Comparison of ENCODE assay signal across 8 cellular contexts in the genomic region with DNA sequence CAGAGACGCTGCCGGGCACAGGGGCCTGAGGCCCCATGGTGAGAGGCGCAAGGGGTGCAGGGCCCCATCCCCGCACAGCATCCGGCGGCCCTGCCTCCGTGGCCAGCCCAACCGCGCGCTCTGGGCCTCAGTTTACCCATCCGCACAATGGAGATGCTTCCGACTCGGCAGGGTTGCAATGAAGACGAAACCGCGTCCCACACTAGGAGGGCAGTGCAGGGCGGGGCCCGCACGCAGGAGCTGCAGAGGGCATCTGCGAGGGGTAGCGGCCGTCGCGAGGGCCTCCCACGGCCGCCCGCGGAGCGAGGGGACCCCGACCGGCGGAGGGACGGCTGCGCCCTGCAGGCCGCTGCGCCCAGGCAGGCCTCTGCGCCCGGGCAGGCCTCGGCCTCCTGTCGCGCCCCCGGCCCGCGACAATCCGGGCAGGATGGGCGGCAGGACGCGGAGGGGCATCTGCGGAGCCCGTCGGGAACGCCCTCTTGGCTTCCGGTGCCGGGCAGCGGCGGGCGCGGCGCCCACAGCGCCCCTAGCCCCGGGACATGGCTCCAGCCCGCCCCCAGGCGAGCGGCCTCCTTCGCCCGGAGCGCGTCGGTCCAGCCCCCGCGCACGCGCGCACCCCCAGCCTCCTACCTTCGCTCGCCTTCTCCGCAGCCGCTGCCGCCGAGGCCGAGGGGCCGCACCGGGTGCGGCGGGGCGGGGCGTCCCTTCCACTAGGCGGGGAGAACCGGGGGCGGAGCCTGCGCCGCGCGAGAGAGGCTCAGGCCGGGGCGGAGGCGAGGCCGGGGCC. TPM values are rescaled to one million over a fixed set of nuclear protein-coding genes. Genes with fewer than 3 reads are reported as not detected.
A peak's percentile ranks its signal among the peaks of the same experiment; 100 is the strongest.
DNase-seq lines count a peak whose midpoint lies in the region; ATAC-seq and TF ChIP-seq lines count a peak whose summit lies in the region.

No MANE protein-coding gene starts in this region.

- peak overlapping the region; percentile 95 for H2AK5ac ChIP-seq in trophoblast cell (ENCODE audit: low read length)

- H3K4me1 ChIP-seq in cardiac muscle cell (ENCODE audit: low read depth), result no peaks in the 10 kb centered on the region
- peaks cover 0 to 3% of the 10 kb centered on the region in 2 experiments for H3K4me1 ChIP-seq in trophoblast cell (ENCODE audit: control insufficient read depth in 1 of 2, insufficient read depth in 2 of 2, low read length in 2 of 2)
- peaks cover 0 to 17% (median 10%) of the 10 kb centered on the region in 4 donors for H3K4me1 ChIP-seq in tibial artery

- H3K79me2 ChIP-seq in trophoblast cell (ENCODE audit: control insufficient read depth, insufficient read depth, low read length, poor library complexity), result peaks cover 8% of the 10 kb centered on the region

- H2AFZ ChIP-seq in trophoblast cell (ENCODE audit: insufficient read depth, low read length, poor library complexity), result peak overlapping the region; percentile 47

- H3K4ac ChIP-seq in trophoblast cell (ENCODE audit: low read depth, low read length), result peak overlapping the region; percentile 8

- H4K12ac ChIP-seq in trophoblast cell (ENCODE audit: low read depth, low read length), result peak overlapping the region; percentile 65

- H3K23ac ChIP-seq in trophoblast cell (ENCODE audit: low read length), result no peak overlapping the region

- WGBS in trophoblast cell (ENCODE audit: extremely low coverage, insufficient coverage, insufficient read length), result no CpG with 5 or more reads among the region's 98 CpGs

- H3K4me1 Mint-ChIP-seq in activated naive CD8-positive, alpha-beta T cell treated with anti-CD3 and anti-CD28 coated beads for 36 hours, result peaks cover 11% of the 10 kb centered on the region

- H3K27me3 ChIP-seq in cardiac muscle cell (no peaks in the 10 kb centered on the region), trophoblast cell (ENCODE audit: insufficient read depth, low read length) (no peaks in the 10 kb centered on the region), tibial artery (no peaks in the 10 kb centered on the region)

- H2BK120ac ChIP-seq in trophoblast cell (ENCODE audit: insufficient read depth, low read length, poor library complexity), result peak overlapping the region; percentile 85

- H4K8ac ChIP-seq in trophoblast cell (ENCODE audit: low read depth, low read length), result peak overlapping the region; percentile 71

- ATAC-seq in HG02623 (IDR thresholded peaks at IDR 0.05; ENCODE audit: unreplicated experiment), result peak; percentile 71

- peak; percentile 96 for DNase-seq in GM10248 (ENCODE audit: extremely low spot score)
- peak; percentile 93 for DNase-seq in NCI-H128 (lab: John Stamatoyannopoulos, UW; ENCODE audit: unreplicated experiment)
- peak; percentile 72 for DNase-seq in SKM-1 treated with dmso at 0.1 percent for 144 hours (lab: John Stamatoyannopoulos, UW; ENCODE audit: unreplicated experiment)
- DNase-seq in activated naive CD8-positive, alpha-beta T cell treated with anti-CD3 and anti-CD28 coated beads for 36 hours, result peak; percentile 88
- peak; percentile 93 to 97 for DNase-seq in cardiac muscle cell (ENCODE audit: low read depth in 1 of 2, low spot score in 1 of 2)
- peak; percentile 83 to 92 for DNase-seq in trophoblast cell
- DNase-seq in tibial artery, result peak; percentile 89 to 92

- TF ChIP-seq CTCF in GM10248 (IDR thresholded peaks at IDR 0.05; ENCODE audit: control extremely low read depth, extremely low read depth, low read depth, missing control alignments), result peak; percentile 22
- TF ChIP-seq CTCF in cardiac muscle cell (IDR thresholded peaks at IDR 0.05; ENCODE audit: low read depth, low read length), result no peak
- TF ChIP-seq CTCF in tibial artery (IDR thresholded peaks at IDR 0.05), result no peak

- no peaks in the 10 kb centered on the region for H3K9me3 Mint-ChIP-seq in activated naive CD8-positive, alpha-beta T cell treated with anti-CD3 and anti-CD28 coated beads for 36 hours

- CTCF ChIA-PET in GM10248 (lab: Yijun Ruan, JAX), result no interaction called here

- peaks cover 10% of the 10 kb centered on the region for H3K79me1 ChIP-seq in trophoblast cell (ENCODE audit: low read length)

- peak overlapping the region; percentile 88 for H4K91ac ChIP-seq in trophoblast cell (ENCODE audit: low read depth, low read length)

- peak overlapping the region; percentile 41 for H3K14ac ChIP-seq in trophoblast cell (ENCODE audit: low read length)

- H3K4me3 Mint-ChIP-seq in activated naive CD8-positive, alpha-beta T cell treated with anti-CD3 and anti-CD28 coated beads for 36 hours, result peak overlapping the region; percentile 77

- no peaks in the 10 kb centered on the region for H3K27me3 Mint-ChIP-seq in activated naive CD8-positive, alpha-beta T cell treated with anti-CD3 and anti-CD28 coated beads for 36 hours

- no peak overlapping the region for H3K27ac Mint-ChIP-seq in activated naive CD8-positive, alpha-beta T cell treated with anti-CD3 and anti-CD28 coated beads for 36 hours

- intact Hi-C loops in tibial artery (cut with DNase I; ENCODE audit: low total_unique reads), result no loop called here

- peak overlapping the region; percentile 10 for H3K27ac ChIP-seq in cardiac muscle cell
- no peak overlapping the region for H3K27ac ChIP-seq in trophoblast cell (ENCODE audit: low read depth, low read length)
- peak overlapping the region; percentile 82 to 85 for H3K27ac ChIP-seq in tibial artery

- H3K36me3 Mint-ChIP-seq in activated naive CD8-positive, alpha-beta T cell treated with anti-CD3 and anti-CD28 coated beads for 36 hours, result no peaks in the 10 kb centered on the region

- no peak overlapping the region for H2BK12ac ChIP-seq in trophoblast cell (ENCODE audit: low read length)

- H3K9ac ChIP-seq in trophoblast cell (ENCODE audit: low read length), result peak overlapping the region; percentile 77

- H3K18ac ChIP-seq in trophoblast cell (ENCODE audit: low read length), result peak overlapping the region; percentile 45

- H3K4me3 ChIP-seq in cardiac muscle cell (peak overlapping the region; percentile 41), trophoblast cell (ENCODE audit: low read depth, low read length) (peak overlapping the region; percentile 78), tibial artery (peak overlapping the region; percentile 73 to 90)

- H3K4me2 ChIP-seq in trophoblast cell (ENCODE audit: low read length), result peak overlapping the region; percentile 96

- peak overlapping the region; percentile 31 for H2BK5ac ChIP-seq in trophoblast cell (ENCODE audit: low read depth, low read length, poor library complexity)

- H3K9me3 ChIP-seq in cardiac muscle cell (ENCODE audit: low read depth), result no peaks in the 10 kb centered on the region
- no peaks in the 10 kb centered on the region for H3K9me3 ChIP-seq in trophoblast cell (ENCODE audit: insufficient read depth, low read depth, low read length)
- H3K9me3 ChIP-seq in tibial artery, result no peaks in the 10 kb centered on the region

- POLR2A ChIA-PET in GM10248 (lab: Yijun Ruan, JAX), result no interaction called here

- H3K36me3 ChIP-seq in cardiac muscle cell (no peaks in the 10 kb centered on the region), trophoblast cell (ENCODE audit: control insufficient read depth in 1 of 2, insufficient read depth in 2 of 2, low read length in 2 of 2) (no peaks in the 10 kb centered on the region), tibial artery (no peaks in the 10 kb centered on the region)

RNA-seq across cellular contexts. Expression of gene RNU1-1, which starts 15.3 kb away (rescaled TPM):
- total RNA-seq in activated naive CD8-positive, alpha-beta T cell treated with anti-CD3 and anti-CD28 coated beads for 36 hours, result 100 to 1,000 TPM; 874 to 961 TPM
- under 0.01 TPM in 2 replicates for total RNA-seq in cardiac muscle cell
- 3.8 TPM in 1 of 2 replicates, not detected in the other for polyA plus RNA-seq in cardiac muscle cell
- polyA plus RNA-seq in trophoblast cell (2013), result not detected in 2 replicates

RNA-seq across cellular contexts. Expression of gene NECAP2, which starts 58.2 kb away (rescaled TPM):
- total RNA-seq in activated naive CD8-positive, alpha-beta T cell treated with anti-CD3 and anti-CD28 coated beads for 36 hours, result 10 to 100 TPM; 52.5 to 54.9 TPM
- 34.4 and 41.0 TPM in 2 replicates for total RNA-seq in cardiac muscle cell
- 38.4 and 42.6 TPM in 2 replicates for polyA plus RNA-seq in cardiac muscle cell
- 53.0 and 53.9 TPM in 2 replicates for polyA plus RNA-seq in trophoblast cell (2013)

Comparison
In these comparisons a context has a peak if more than half of its experiments do, and no peak if none do; other contexts are left out.
1. RNA of gene RNU1-1, which starts 15.3 kb away (total RNA-seq): 874 to 961 TPM in activated naive CD8-positive, alpha-beta T cell treated with anti-CD3 and anti-CD28 coated beads for 36 hours; under 0.01 TPM in cardiac muscle cell; every median in the first group is over 100 times any median in the second.
2. Peak in every context shown above with its lines, with median percentiles within 50 percentile points of each other: DNase-seq and H3K4me3 ChIP-seq.